1 cellular context compared by ENCODE assay signal in the genomic region with DNA sequence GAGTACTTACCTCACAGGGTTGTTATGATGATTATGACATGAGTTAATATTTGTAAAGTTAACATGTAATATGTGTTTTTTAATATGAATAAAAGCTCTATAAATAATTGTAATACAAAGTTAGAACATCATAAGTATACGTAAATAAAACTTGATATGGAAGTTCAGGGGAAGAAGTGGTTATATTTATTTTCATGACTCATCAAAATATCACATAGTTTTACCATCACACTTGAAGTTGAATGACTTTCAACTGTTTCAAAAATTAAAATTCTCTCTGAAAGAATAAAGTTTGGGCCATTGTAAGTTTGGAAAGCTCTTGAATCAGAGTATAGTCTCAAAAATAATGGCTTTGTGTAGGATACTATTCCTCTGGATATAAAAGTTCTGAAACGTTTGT.
TF ChIP-seq lines count a peak whose summit lies in the region.

No MANE protein-coding gene starts in this region.

TF ChIP-seq in K562, 482 proteins besides CTCF, POLR2A, EP300 and RAD21:
- TF ChIP-seq, protein P1, sequence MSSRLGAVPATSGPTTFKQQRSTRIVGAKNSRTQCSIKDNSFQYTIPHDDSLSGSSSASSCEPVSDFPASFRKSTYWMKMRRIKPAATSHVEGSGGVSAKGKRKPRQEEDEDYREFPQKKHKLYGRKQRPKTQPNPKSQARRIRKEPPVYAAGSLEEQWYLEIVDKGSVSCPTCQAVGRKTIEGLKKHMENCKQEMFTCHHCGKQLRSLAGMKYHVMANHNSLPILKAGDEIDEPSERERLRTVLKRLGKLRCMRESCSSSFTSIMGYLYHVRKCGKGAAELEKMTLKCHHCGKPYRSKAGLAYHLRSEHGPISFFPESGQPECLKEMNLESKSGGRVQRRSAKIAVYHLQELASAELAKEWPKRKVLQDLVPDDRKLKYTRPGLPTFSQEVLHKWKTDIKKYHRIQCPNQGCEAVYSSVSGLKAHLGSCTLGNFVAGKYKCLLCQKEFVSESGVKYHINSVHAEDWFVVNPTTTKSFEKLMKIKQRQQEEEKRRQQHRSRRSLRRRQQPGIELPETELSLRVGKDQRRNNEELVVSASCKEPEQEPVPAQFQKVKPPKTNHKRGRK (tag; IDR thresholded peaks at IDR 0.05): no peak
- TF ChIP-seq PHF8 (IDR thresholded peaks at IDR 0.05; ENCODE audit: borderline replicate concordance, low read length): no peak
- TF ChIP-seq FOXA1 (IDR thresholded peaks at IDR 0.05; ENCODE audit: borderline replicate concordance): no peak
- TF ChIP-seq LEF1 (IDR thresholded peaks at IDR 0.05): no peak
- no peak for TF ChIP-seq XRCC3 (IDR thresholded peaks at IDR 0.05)
- TF ChIP-seq, protein P2, sequence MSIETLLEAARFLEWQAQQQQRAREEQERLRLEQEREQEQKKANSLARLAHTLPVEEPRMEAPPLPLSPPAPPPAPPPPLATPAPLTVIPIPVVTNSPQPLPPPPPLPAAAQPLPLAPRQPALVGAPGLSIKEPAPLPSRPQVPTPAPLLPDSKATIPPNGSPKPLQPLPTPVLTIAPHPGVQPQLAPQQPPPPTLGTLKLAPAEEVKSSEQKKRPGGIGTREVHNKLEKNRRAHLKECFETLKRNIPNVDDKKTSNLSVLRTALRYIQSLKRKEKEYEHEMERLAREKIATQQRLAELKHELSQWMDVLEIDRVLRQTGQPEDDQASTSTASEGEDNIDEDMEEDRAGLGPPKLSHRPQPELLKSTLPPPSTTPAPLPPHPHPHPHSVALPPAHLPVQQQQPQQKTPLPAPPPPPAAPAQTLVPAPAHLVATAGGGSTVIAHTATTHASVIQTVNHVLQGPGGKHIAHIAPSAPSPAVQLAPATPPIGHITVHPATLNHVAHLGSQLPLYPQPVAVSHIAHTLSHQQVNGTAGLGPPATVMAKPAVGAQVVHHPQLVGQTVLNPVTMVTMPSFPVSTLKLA (conservative IDR thresholded peaks at IDR 0.05): no peak
- TF ChIP-seq DACH1 (IDR thresholded peaks at IDR 0.05; ENCODE audit: partially characterized antibody): no peak
- TF ChIP-seq BDP1 (IDR thresholded peaks at IDR 0.05; ENCODE audit: insufficient read depth, insufficient read length): no peak
- TF ChIP-seq SMC3 (conservative IDR thresholded peaks at IDR 0.05; ENCODE audit: insufficient read depth, low read depth, low read length): no peak
- peak; percentile 89 for TF ChIP-seq MAFG (tag; conservative IDR thresholded peaks at IDR 0.05)
- no peak for TF ChIP-seq MEF2A (IDR thresholded peaks at IDR 0.05; ENCODE audit: control insufficient read depth, low read depth, low read length)
- no peak for TF ChIP-seq ZNF586 (CRISPR knock-in tag; conservative IDR thresholded peaks at IDR 0.05)
- no peak for TF ChIP-seq NCOA1 (IDR thresholded peaks at IDR 0.05; ENCODE audit: low read depth)
- no peak for TF ChIP-seq SRSF9 (IDR thresholded peaks at IDR 0.05; ENCODE audit: borderline replicate concordance, low read depth, low read length)
- TF ChIP-seq, protein P3, sequence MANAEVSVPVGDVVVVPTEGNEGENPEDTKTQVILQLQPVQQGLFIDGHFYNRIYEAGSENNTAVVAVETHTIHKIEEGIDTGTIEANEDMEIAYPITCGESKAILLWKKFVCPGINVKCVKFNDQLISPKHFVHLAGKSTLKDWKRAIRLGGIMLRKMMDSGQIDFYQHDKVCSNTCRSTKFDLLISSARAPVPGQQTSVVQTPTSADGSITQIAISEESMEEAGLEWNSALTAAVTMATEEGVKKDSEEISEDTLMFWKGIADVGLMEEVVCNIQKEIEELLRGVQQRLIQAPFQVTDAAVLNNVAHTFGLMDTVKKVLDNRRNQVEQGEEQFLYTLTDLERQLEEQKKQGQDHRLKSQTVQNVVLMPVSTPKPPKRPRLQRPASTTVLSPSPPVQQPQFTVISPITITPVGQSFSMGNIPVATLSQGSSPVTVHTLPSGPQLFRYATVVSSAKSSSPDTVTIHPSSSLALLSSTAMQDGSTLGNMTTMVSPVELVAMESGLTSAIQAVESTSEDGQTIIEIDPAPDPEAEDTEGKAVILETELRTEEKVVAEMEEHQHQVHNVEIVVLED (CRISPR knock-in tag; IDR thresholded peaks at IDR 0.05): no peak
- peak; percentile 38; the same call in 1 of the 2 replicates for TF ChIP-seq NFE2L1 (tag; IDR thresholded peaks at IDR 0.05; ENCODE audit: borderline replicate concordance, low read depth)
- TF ChIP-seq, protein P4, sequence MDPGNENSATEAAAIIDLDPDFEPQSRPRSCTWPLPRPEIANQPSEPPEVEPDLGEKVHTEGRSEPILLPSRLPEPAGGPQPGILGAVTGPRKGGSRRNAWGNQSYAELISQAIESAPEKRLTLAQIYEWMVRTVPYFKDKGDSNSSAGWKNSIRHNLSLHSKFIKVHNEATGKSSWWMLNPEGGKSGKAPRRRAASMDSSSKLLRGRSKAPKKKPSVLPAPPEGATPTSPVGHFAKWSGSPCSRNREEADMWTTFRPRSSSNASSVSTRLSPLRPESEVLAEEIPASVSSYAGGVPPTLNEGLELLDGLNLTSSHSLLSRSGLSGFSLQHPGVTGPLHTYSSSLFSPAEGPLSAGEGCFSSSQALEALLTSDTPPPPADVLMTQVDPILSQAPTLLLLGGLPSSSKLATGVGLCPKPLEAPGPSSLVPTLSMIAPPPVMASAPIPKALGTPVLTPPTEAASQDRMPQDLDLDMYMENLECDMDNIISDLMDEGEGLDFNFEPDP (CRISPR knock-in tag; IDR thresholded peaks at IDR 0.05): no peak
- TF ChIP-seq, protein P5, sequence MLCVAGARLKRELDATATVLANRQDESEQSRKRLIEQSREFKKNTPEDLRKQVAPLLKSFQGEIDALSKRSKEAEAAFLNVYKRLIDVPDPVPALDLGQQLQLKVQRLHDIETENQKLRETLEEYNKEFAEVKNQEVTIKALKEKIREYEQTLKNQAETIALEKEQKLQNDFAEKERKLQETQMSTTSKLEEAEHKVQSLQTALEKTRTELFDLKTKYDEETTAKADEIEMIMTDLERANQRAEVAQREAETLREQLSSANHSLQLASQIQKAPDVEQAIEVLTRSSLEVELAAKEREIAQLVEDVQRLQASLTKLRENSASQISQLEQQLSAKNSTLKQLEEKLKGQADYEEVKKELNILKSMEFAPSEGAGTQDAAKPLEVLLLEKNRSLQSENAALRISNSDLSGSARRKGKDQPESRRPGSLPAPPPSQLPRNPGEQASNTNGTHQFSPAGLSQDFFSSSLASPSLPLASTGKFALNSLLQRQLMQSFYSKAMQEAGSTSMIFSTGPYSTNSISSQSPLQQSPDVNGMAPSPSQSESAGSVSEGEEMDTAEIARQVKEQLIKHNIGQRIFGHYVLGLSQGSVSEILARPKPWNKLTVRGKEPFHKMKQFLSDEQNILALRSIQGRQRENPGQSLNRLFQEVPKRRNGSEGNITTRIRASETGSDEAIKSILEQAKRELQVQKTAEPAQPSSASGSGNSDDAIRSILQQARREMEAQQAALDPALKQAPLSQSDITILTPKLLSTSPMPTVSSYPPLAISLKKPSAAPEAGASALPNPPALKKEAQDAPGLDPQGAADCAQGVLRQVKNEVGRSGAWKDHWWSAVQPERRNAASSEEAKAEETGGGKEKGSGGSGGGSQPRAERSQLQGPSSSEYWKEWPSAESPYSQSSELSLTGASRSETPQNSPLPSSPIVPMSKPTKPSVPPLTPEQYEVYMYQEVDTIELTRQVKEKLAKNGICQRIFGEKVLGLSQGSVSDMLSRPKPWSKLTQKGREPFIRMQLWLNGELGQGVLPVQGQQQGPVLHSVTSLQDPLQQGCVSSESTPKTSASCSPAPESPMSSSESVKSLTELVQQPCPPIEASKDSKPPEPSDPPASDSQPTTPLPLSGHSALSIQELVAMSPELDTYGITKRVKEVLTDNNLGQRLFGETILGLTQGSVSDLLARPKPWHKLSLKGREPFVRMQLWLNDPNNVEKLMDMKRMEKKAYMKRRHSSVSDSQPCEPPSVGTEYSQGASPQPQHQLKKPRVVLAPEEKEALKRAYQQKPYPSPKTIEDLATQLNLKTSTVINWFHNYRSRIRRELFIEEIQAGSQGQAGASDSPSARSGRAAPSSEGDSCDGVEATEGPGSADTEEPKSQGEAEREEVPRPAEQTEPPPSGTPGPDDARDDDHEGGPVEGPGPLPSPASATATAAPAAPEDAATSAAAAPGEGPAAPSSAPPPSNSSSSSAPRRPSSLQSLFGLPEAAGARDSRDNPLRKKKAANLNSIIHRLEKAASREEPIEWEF (CRISPR knock-in tag; IDR thresholded peaks at IDR 0.05): no peak
- no peak for TF ChIP-seq RBM17 (IDR thresholded peaks at IDR 0.05; ENCODE audit: borderline replicate concordance, low read depth, low read length)
- no peak for TF ChIP-seq ZNF24 (IDR thresholded peaks at IDR 0.05)
- TF ChIP-seq MAFF (IDR thresholded peaks at IDR 0.05; ENCODE audit: low read length): peak; percentile 92
- no peak for TF ChIP-seq ETS2 (tag; IDR thresholded peaks at IDR 0.05; ENCODE audit: borderline replicate concordance, poor library complexity, severe bottlenecking)
- TF ChIP-seq HDAC6 (IDR thresholded peaks at IDR 0.05; ENCODE audit: low read depth, low read length): no peak
- peak; percentile 94 for TF ChIP-seq C11orf30 (IDR thresholded peaks at IDR 0.05; ENCODE audit: low read depth)
- TF ChIP-seq ZNF431 (CRISPR knock-in tag; IDR thresholded peaks at IDR 0.05): no peak
- TF ChIP-seq MAFK (IDR thresholded peaks at IDR 0.05; ENCODE audit: low read length): peak; percentile 89
- no peak for TF ChIP-seq NFXL1 (CRISPR knock-in tag; IDR thresholded peaks at IDR 0.05)
- TF ChIP-seq PML (IDR thresholded peaks at IDR 0.05; ENCODE audit: low read length): no peak
- peak; percentile 97 for TF ChIP-seq ZNF316 (IDR thresholded peaks at IDR 0.05)
- no peak for TF ChIP-seq SMAD4 (CRISPR knock-in tag; conservative IDR thresholded peaks at IDR 0.05)
- TF ChIP-seq, protein P6, sequence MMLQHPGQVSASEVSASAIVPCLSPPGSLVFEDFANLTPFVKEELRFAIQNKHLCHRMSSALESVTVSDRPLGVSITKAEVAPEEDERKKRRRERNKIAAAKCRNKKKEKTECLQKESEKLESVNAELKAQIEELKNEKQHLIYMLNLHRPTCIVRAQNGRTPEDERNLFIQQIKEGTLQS (IDR thresholded peaks at IDR 0.05): 0 out of 2 replicates have a peak, but pooled peaks have one; percentile 8
- TF ChIP-seq, protein P6 (CRISPR knock-in tag; conservative IDR thresholded peaks at IDR 0.05): no peak
- no peak for TF ChIP-seq EWSR1 (IDR thresholded peaks at IDR 0.05; ENCODE audit: borderline replicate concordance, low read depth, partially characterized antibody)
- no peak for TF ChIP-seq ZSCAN29 (IDR thresholded peaks at IDR 0.05)
- no peak for TF ChIP-seq PRMT5 (CRISPR knock-in tag; IDR thresholded peaks at IDR 0.05)
- no peak for TF ChIP-seq SMARCB1 (IDR thresholded peaks at IDR 0.05; ENCODE audit: insufficient read length, low read depth)
- no peak for TF ChIP-seq COPS2 (conservative IDR thresholded peaks at IDR 0.05)
